Comparison of ENCODE assay signal across 8 cellular contexts in genomic region chr6:3438190-3439167, GRCh38. TPM values are rescaled to one million over a fixed set of nuclear protein-coding genes. Genes with fewer than 3 reads are reported as not detected.
DNase-seq lines count a peak whose midpoint lies in the region; ATAC-seq and FAIRE-seq lines count a peak whose summit lies in the region.

No MANE protein-coding gene starts in this region.

- peaks cover 39% of the 10 kb centered on the region for H3K4me1 ChIP-seq in SJSA1 (replicated peaks)
- H3K4me1 ChIP-seq in iPS-20b (ENCODE audit: insufficient read depth, low read length), result peaks cover 16% of the 10 kb centered on the region

- no peaks in the 10 kb centered on the region for H3K4me1 Mint-ChIP-seq in activated naive CD4-positive, alpha-beta T cell treated with anti-CD3 and anti-CD28 coated beads, Interleukin-2, amount 10 ng/mL, durations not matched to agents 7 days and 5 days
- H3K4me1 Mint-ChIP-seq in activated naive CD8-positive, alpha-beta T cell treated with anti-CD3 and anti-CD28 coated beads, Interleukin-2, amount 50 U/mL, for 24 hours, result no peaks in the 10 kb centered on the region

- peaks cover 4% of the 10 kb centered on the region for H3K27me3 Mint-ChIP-seq in activated naive CD4-positive, alpha-beta T cell treated with anti-CD3 and anti-CD28 coated beads, Interleukin-2, amount 10 ng/mL, durations not matched to agents 7 days and 5 days
- no peaks in the 10 kb centered on the region for H3K27me3 Mint-ChIP-seq in activated naive CD8-positive, alpha-beta T cell treated with anti-CD3 and anti-CD28 coated beads, Interleukin-2, amount 50 U/mL, for 24 hours

- no peak overlapping the region for H3K4me3 Mint-ChIP-seq in activated naive CD4-positive, alpha-beta T cell treated with anti-CD3 and anti-CD28 coated beads, Interleukin-2, amount 10 ng/mL, durations not matched to agents 7 days and 5 days
- H3K4me3 Mint-ChIP-seq in activated naive CD8-positive, alpha-beta T cell treated with anti-CD3 and anti-CD28 coated beads, Interleukin-2, amount 50 U/mL, for 24 hours, result no peak overlapping the region

- DNase-seq in NCI-H345 (lab: John Stamatoyannopoulos, UW) (peak; percentile 28), NCI-H345 treated with DMSO at 0.1 percent for 48 hours (lab: John Stamatoyannopoulos, UW; ENCODE audit: unreplicated experiment) (no peak), SJSA1 (ENCODE audit: low read depth in 1 of 2, low spot score in 2 of 2) (peak; percentile 88 to 93), urothelium cell line (ENCODE audit: low spot score) (peak; percentile 50), SW 1271 (lab: John Stamatoyannopoulos, UW) (no peak)
- no peak for DNase-seq in activated naive CD4-positive, alpha-beta T cell treated with anti-CD3 and anti-CD28 coated beads, Interleukin-2, amount 10 ng/mL, durations not matched to agents 7 days and 5 days
- no peak for DNase-seq in activated naive CD8-positive, alpha-beta T cell treated with anti-CD3 and anti-CD28 coated beads, Interleukin-2, amount 50 U/mL, for 24 hours

- no peak overlapping the region for H3K27ac Mint-ChIP-seq in activated naive CD4-positive, alpha-beta T cell treated with anti-CD3 and anti-CD28 coated beads, Interleukin-2, amount 10 ng/mL, durations not matched to agents 7 days and 5 days
- H3K27ac Mint-ChIP-seq in activated naive CD8-positive, alpha-beta T cell treated with anti-CD3 and anti-CD28 coated beads, Interleukin-2, amount 50 U/mL, for 24 hours, result no peak overlapping the region

- H3K9me3 ChIP-seq in SJSA1 (replicated peaks), result no peaks in the 10 kb centered on the region
- no peaks in the 10 kb centered on the region for H3K9me3 ChIP-seq in iPS-20b (ENCODE audit: insufficient read depth, low read depth, low read length)

- H3K36me3 Mint-ChIP-seq in activated naive CD4-positive, alpha-beta T cell treated with anti-CD3 and anti-CD28 coated beads, Interleukin-2, amount 10 ng/mL, durations not matched to agents 7 days and 5 days, result no peaks in the 10 kb centered on the region
- H3K36me3 Mint-ChIP-seq in activated naive CD8-positive, alpha-beta T cell treated with anti-CD3 and anti-CD28 coated beads, Interleukin-2, amount 50 U/mL, for 24 hours (ENCODE audit: low read depth), result no peaks in the 10 kb centered on the region

- no peaks in the 10 kb centered on the region for H3K9me3 Mint-ChIP-seq in activated naive CD4-positive, alpha-beta T cell treated with anti-CD3 and anti-CD28 coated beads, Interleukin-2, amount 10 ng/mL, durations not matched to agents 7 days and 5 days
- H3K9me3 Mint-ChIP-seq in activated naive CD8-positive, alpha-beta T cell treated with anti-CD3 and anti-CD28 coated beads, Interleukin-2, amount 50 U/mL, for 24 hours, result no peaks in the 10 kb centered on the region

- FAIRE-seq in urothelium cell line (lab: Jason Lieb, UNC), result no peak

- ATAC-seq in activated naive CD8-positive, alpha-beta T cell treated with anti-CD3 and anti-CD28 coated beads, Interleukin-2, amount 50 U/mL, for 24 hours, result no peak

- CTCF ChIA-PET in activated naive CD4-positive, alpha-beta T cell treated with anti-CD3 and anti-CD28 coated beads, Interleukin-2, amount 10 ng/mL, durations not matched to agents 7 days and 5 days (lab: Charles Lee), result no interaction called here

- no peak overlapping the region for H3K9ac ChIP-seq in iPS-20b (ENCODE audit: low read depth, low read length)

- H3K4me3 ChIP-seq in SJSA1 (no peak overlapping the region), iPS-20b (ENCODE audit: low read length) (no peak overlapping the region)

- H3K36me3 ChIP-seq in SJSA1 (no peaks in the 10 kb centered on the region), iPS-20b (ENCODE audit: insufficient read depth, low read depth, low read length) (no peaks in the 10 kb centered on the region; the same call in 1 of the 2 replicates)

- H3K27ac ChIP-seq in SJSA1 (peak overlapping the region; percentile 75), iPS-20b (ENCODE audit: low read length) (peak overlapping the region; percentile 27)

- H3K27me3 ChIP-seq in SJSA1 (replicated peaks) (no peaks in the 10 kb centered on the region), iPS-20b (ENCODE audit: insufficient read depth, low read length) (no peaks in the 10 kb centered on the region)

RNA-seq across cellular contexts. Expression of gene SLC22A23, which starts 18.4 kb away (rescaled TPM):
- 0.53 and 2.7 TPM in 2 replicates for total RNA-seq in SJSA1 (2014; rRNA removed; shearing (Covaris generic))

Comparison
In these comparisons a context has a peak if more than half of its experiments do, and no peak if none do; other contexts are left out.
1. DNase-seq: peak in NCI-H345 (single experiment), SJSA1 (2 of 2) and urothelium cell line (single experiment); none in NCI-H345 treated with DMSO at 0.1 percent for 48 hours (single experiment), activated naive CD4-positive, alpha-beta T cell treated with anti-CD3 and anti-CD28 coated beads, Interleukin-2, amount 10 ng/mL, durations not matched to agents 7 days and 5 days (single experiment), SW 1271 (0 of 2) and activated naive CD8-positive, alpha-beta T cell treated with anti-CD3 and anti-CD28 coated beads, Interleukin-2, amount 50 U/mL, for 24 hours (single experiment).